1 cellular context compared by ENCODE assay signal in the genomic region with DNA sequence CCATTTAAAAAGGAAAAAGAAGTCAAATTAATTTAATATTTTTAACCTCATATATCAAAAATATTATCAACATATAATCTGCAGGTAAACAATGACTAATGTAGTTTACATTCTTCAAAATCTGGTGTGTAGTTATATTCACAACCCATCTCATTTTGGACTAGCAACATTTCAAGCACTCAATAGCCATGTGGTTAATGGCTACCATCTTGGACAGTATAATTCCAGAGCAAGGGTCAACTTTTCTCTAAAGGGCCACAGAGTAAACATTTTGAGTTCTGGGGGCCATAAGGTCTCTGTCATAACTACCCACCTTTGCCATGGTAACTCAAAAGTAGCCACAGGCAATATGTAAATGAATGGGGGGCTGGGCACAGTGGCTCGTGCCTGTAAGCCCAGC.
TF ChIP-seq lines count a peak whose summit lies in the region.

No MANE protein-coding gene starts in this region.

TF ChIP-seq in HepG2, 621 proteins besides CTCF, POLR2A, EP300 and RAD21 (continued from another document):
- TF ChIP-seq, protein P1, sequence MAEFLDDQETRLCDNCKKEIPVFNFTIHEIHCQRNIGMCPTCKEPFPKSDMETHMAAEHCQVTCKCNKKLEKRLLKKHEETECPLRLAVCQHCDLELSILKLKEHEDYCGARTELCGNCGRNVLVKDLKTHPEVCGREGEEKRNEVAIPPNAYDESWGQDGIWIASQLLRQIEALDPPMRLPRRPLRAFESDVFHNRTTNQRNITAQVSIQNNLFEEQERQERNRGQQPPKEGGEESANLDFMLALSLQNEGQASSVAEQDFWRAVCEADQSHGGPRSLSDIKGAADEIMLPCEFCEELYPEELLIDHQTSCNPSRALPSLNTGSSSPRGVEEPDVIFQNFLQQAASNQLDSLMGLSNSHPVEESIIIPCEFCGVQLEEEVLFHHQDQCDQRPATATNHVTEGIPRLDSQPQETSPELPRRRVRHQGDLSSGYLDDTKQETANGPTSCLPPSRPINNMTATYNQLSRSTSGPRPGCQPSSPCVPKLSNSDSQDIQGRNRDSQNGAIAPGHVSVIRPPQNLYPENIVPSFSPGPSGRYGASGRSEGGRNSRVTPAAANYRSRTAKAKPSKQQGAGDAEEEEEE (CRISPR knock-in tag; IDR thresholded peaks at IDR 0.05; ENCODE audit: borderline replicate concordance), result no peak
- TF ChIP-seq ZNF569 (CRISPR knock-in tag; IDR thresholded peaks at IDR 0.05; ENCODE audit: borderline replicate concordance), result no peak
